Comparison of ENCODE assay signal across 9 cellular contexts in the genomic region with DNA sequence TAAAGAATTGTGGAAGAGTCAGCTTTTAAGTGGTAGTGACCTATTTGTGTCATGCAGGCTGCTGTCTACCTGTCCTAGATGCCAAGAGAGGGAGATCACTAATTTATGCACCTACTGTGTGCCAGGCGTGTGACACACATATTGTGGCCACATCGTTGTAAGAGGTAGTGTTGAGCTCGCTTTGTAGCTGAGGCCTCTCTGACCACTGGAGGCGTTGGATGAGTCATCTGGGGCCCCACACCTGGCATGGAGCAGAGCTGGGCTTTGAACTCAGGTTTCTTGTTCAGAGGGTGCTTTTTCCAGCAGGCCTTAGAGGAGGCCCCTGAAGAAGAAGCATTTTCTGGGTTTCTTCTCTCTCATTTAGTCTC. TPM values are rescaled to one million over a fixed set of nuclear protein-coding genes. Genes with fewer than 3 reads are reported as not detected.
DNase-seq lines count a peak whose midpoint lies in the region; ATAC-seq lines count a peak whose summit lies in the region.
"Had no signal": no experiment of that assay in that cellular context is flagged by ENCODE, and none has a peak within 500 bp of the region (broad histone marks: within the 10 kb centered on the region; RNA-seq: fewer than 3 reads in every experiment).

No MANE protein-coding gene starts in this region.

- H3K36me3 Mint-ChIP-seq in activated naive CD4-positive, alpha-beta T cell treated with anti-CD3 and anti-CD28 coated beads, Interleukin-2, amount 10 ng/mL, durations not matched to agents 7 days and 5 days, result peaks cover 22% of the 10 kb centered on the region

- peak; percentile 62 for DNase-seq in activated naive CD4-positive, alpha-beta T cell treated with Interleukin-2 at 50 U/mL for 16 hours
- DNase-seq in activated naive CD4-positive, alpha-beta T cell (lab: John Stamatoyannopoulos, UW), result no peak
- peak; percentile 60 for DNase-seq in activated naive CD4-positive, alpha-beta T cell treated with anti-CD3 and anti-CD28 coated beads, Interleukin-2, amount 10 ng/mL, durations not matched to agents 7 days and 5 days
- peak; percentile 67 to 69 for DNase-seq in stimulated activated CD4-positive, alpha-beta T cell treated with anti-CD3 and anti-CD28 coated beads, Interleukin-15, amount 100 ng/mL, for 48 hours (ENCODE audit: low read depth in 2 of 2)
- no peak for DNase-seq in occipital lobe (lab: John Stamatoyannopoulos, UW)
- no peak for DNase-seq in NCI-H2196 treated with DMSO at 0.1 percent for 48 hours (lab: John Stamatoyannopoulos, UW; ENCODE audit: unreplicated experiment)
- DNase-seq in AML-193 (lab: John Stamatoyannopoulos, UW), result no peak

- H3K4me3 Mint-ChIP-seq in activated naive CD4-positive, alpha-beta T cell treated with anti-CD3 and anti-CD28 coated beads, Interleukin-2, amount 10 ng/mL, durations not matched to agents 7 days and 5 days, result no peak overlapping the region

- H3K9me3 Mint-ChIP-seq in activated naive CD4-positive, alpha-beta T cell treated with anti-CD3 and anti-CD28 coated beads, Interleukin-2, amount 10 ng/mL, durations not matched to agents 7 days and 5 days, result no peaks in the 10 kb centered on the region
- H3K9me3 Mint-ChIP-seq: naive thymus-derived CD4-positive, alpha-beta T cell had no signal

- CTCF ChIA-PET in activated naive CD4-positive, alpha-beta T cell treated with anti-CD3 and anti-CD28 coated beads, Interleukin-2, amount 10 ng/mL, durations not matched to agents 7 days and 5 days (lab: Charles Lee), result interaction anchor here (1.1 to 4.6 kb wide), 6 partner anchors 10 to 114 kb away, joined by 3 to 33 read pairs (median 6); no protein-coding TSS in a partner anchor

- peaks cover 74% of the 10 kb centered on the region for H3K4me1 Mint-ChIP-seq in activated naive CD4-positive, alpha-beta T cell treated with anti-CD3 and anti-CD28 coated beads, Interleukin-2, amount 10 ng/mL, durations not matched to agents 7 days and 5 days

- H3K27ac Mint-ChIP-seq in activated naive CD4-positive, alpha-beta T cell treated with anti-CD3 and anti-CD28 coated beads, Interleukin-2, amount 10 ng/mL, durations not matched to agents 7 days and 5 days, result peak overlapping the region; percentile 88

- peak; percentile 72 for ATAC-seq in HG03175 (IDR thresholded peaks at IDR 0.05; ENCODE audit: unreplicated experiment)
- ATAC-seq: naive thymus-derived CD4-positive, alpha-beta T cell had no signal

- H3K27me3 Mint-ChIP-seq in activated naive CD4-positive, alpha-beta T cell treated with anti-CD3 and anti-CD28 coated beads, Interleukin-2, amount 10 ng/mL, durations not matched to agents 7 days and 5 days, result no peaks in the 10 kb centered on the region
- H3K27me3 Mint-ChIP-seq: naive thymus-derived CD4-positive, alpha-beta T cell had no signal

RNA-seq across cellular contexts. Expression of gene LGALS9, which starts 52.3 kb away (rescaled TPM):
- total RNA-seq in occipital lobe, result 1.9 TPM

Comparison
In these comparisons a context has a peak if more than half of its experiments do, and no peak if none do; other contexts are left out.
1. DNase-seq: peak in activated naive CD4-positive, alpha-beta T cell treated with Interleukin-2 at 50 U/mL for 16 hours (single experiment), activated naive CD4-positive, alpha-beta T cell treated with anti-CD3 and anti-CD28 coated beads, Interleukin-2, amount 10 ng/mL, durations not matched to agents 7 days and 5 days (single experiment) and stimulated activated CD4-positive, alpha-beta T cell treated with anti-CD3 and anti-CD28 coated beads, Interleukin-15, amount 100 ng/mL, for 48 hours (2 of 2); none in activated naive CD4-positive, alpha-beta T cell (0 of 4), occipital lobe (single experiment), NCI-H2196 treated with DMSO at 0.1 percent for 48 hours (single experiment) and AML-193 (0 of 2).